ENCODE assay signal across 10 cellular contexts in genomic region chr21:38306407-38306806, GRCh38. TPM values are rescaled to one million over a fixed set of nuclear protein-coding genes. Genes with fewer than 3 reads are reported as not detected.
A peak's percentile ranks its signal among the peaks of the same experiment; 100 is the strongest.
DNase-seq lines count a peak whose midpoint lies in the region; TF ChIP-seq lines count a peak whose summit lies in the region.
"Had no signal": no experiment of that assay in that cellular context is flagged by ENCODE, and none has a peak within 500 bp of the region (broad histone marks: within the 10 kb centered on the region; RNA-seq: fewer than 3 reads in every experiment).

No MANE protein-coding gene starts in this region.

- H3K27me3 ChIP-seq in thyroid gland (no peaks in the 10 kb centered on the region), neuronal stem cell (ENCODE audit: control insufficient read depth in 3 of 3, insufficient read depth in 3 of 3, low read depth in 1 of 3, low read length in 3 of 3) (no peaks in the 10 kb centered on the region)
- H3K27me3 ChIP-seq: right atrium auricular region had no signal

- TF ChIP-seq CTCF in thyroid gland (IDR thresholded peaks at IDR 0.05), result no peak

- no peak overlapping the region for H2BK12ac ChIP-seq in neuronal stem cell (ENCODE audit: low read length)

- no peak overlapping the region for H3K4me2 ChIP-seq in neuronal stem cell (ENCODE audit: insufficient read depth, low read length, poor library complexity, severe bottlenecking)

- no peaks in the 10 kb centered on the region for H3K9me3 Mint-ChIP-seq in activated naive CD4-positive, alpha-beta T cell treated with anti-CD3 and anti-CD28 coated beads, Interleukin-2, amount 10 ng/mL, durations not matched to agents 7 days and 5 days
- no peaks in the 10 kb centered on the region for H3K9me3 Mint-ChIP-seq in T-helper 2 cell treated with Interferon-gamma antibody and Interleukin-4, amounts not matched to agents 5 μg/mL and 100 μg/mL, for 36 hours

- no peak for DNase-seq in activated naive CD4-positive, alpha-beta T cell treated with anti-CD3 and anti-CD28 coated beads, Interleukin-2, amount 10 ng/mL, durations not matched to agents 7 days and 5 days
- no peak for DNase-seq in activated naive CD4-positive, alpha-beta T cell treated with Interleukin-2 at 50 U/mL for 16 hours
- no peak for DNase-seq in T-helper 2 cell treated with Interferon-gamma antibody and Interleukin-4, amounts not matched to agents 5 μg/mL and 100 μg/mL, for 36 hours (ENCODE audit: low spot score)
- DNase-seq in glomerular endothelial cell (ENCODE audit: extremely low read depth, low read depth, low spot score) (peak; percentile 88), thyroid gland (no peak), neuronal stem cell (ENCODE audit: low spot score) (no peak), germinal center (ENCODE audit: low spot score) (no peak), OCI-M1 (lab: John Stamatoyannopoulos, UW) (no peak)
- DNase-seq: left ventricle myocardium superior had no signal

- peaks cover 21 to 50% of the 10 kb centered on the region in 2 donors for H3K4me1 ChIP-seq in thyroid gland
- H3K4me1 ChIP-seq in neuronal stem cell (ENCODE audit: control insufficient read depth in 2 of 2, insufficient read depth in 1 of 2, low read depth in 1 of 2, low read length in 2 of 2), result peaks cover 3 to 7% of the 10 kb centered on the region in 2 donors

- H3K27ac Mint-ChIP-seq in activated naive CD4-positive, alpha-beta T cell treated with anti-CD3 and anti-CD28 coated beads, Interleukin-2, amount 10 ng/mL, durations not matched to agents 7 days and 5 days, result peak overlapping the region; percentile 49
- peak overlapping the region; percentile 17 for H3K27ac Mint-ChIP-seq in T-helper 2 cell treated with Interferon-gamma antibody and Interleukin-4, amounts not matched to agents 5 μg/mL and 100 μg/mL, for 36 hours

- no peak overlapping the region for H2AFZ ChIP-seq in neuronal stem cell (ENCODE audit: low read length)

- H3K79me1 ChIP-seq in neuronal stem cell (ENCODE audit: low read depth, low read length), result no peaks in the 10 kb centered on the region

- no peak overlapping the region for H3K9ac ChIP-seq in neuronal stem cell (ENCODE audit: low read depth, low read length, poor library complexity)

- H3K18ac ChIP-seq in neuronal stem cell (ENCODE audit: low read length), result no peak overlapping the region

- no peaks in the 10 kb centered on the region for H3K27me3 Mint-ChIP-seq in activated naive CD4-positive, alpha-beta T cell treated with anti-CD3 and anti-CD28 coated beads, Interleukin-2, amount 10 ng/mL, durations not matched to agents 7 days and 5 days
- peaks cover 7% of the 10 kb centered on the region for H3K27me3 Mint-ChIP-seq in T-helper 2 cell treated with Interferon-gamma antibody and Interleukin-4, amounts not matched to agents 5 μg/mL and 100 μg/mL, for 36 hours (ENCODE audit: low read depth)

- H3K14ac ChIP-seq in neuronal stem cell (ENCODE audit: low read length), result no peak overlapping the region

- 58 to 59% methylated on average over 6 of the region's 6 CpGs for WGBS in thyroid gland, 2 donors
- no CpG with 5 or more reads among the region's 6 CpGs for WGBS in neuronal stem cell (ENCODE audit: extremely low coverage in 2 of 2, insufficient read length in 2 of 2, insufficient replicate concordance in 1 of 2), 2 donors

- H4K91ac ChIP-seq in neuronal stem cell (ENCODE audit: low read depth, low read length, poor library complexity), result no peak overlapping the region

- no peak for TF ChIP-seq POLR2A in thyroid gland (IDR thresholded peaks at IDR 0.05)

- H3K36me3 ChIP-seq in thyroid gland (no peaks in the 10 kb centered on the region), neuronal stem cell (replicated peaks in 1 of 2; ENCODE audit: control insufficient read depth in 2 of 2, insufficient read depth in 2 of 2, low read length in 2 of 2) (no peaks in the 10 kb centered on the region)
- H3K36me3 ChIP-seq: right atrium auricular region had no signal

- H3K36me3 Mint-ChIP-seq in activated naive CD4-positive, alpha-beta T cell treated with anti-CD3 and anti-CD28 coated beads, Interleukin-2, amount 10 ng/mL, durations not matched to agents 7 days and 5 days, result peaks cover 2% of the 10 kb centered on the region
- H3K36me3 Mint-ChIP-seq in T-helper 2 cell treated with Interferon-gamma antibody and Interleukin-4, amounts not matched to agents 5 μg/mL and 100 μg/mL, for 36 hours (ENCODE audit: low read depth), result no peaks in the 10 kb centered on the region

- H4K8ac ChIP-seq in neuronal stem cell (ENCODE audit: low read depth, low read length), result no peak overlapping the region

- H3K4ac ChIP-seq in neuronal stem cell (ENCODE audit: low read length), result no peak overlapping the region

- H3K9me3 ChIP-seq in thyroid gland (no peaks in the 10 kb centered on the region), neuronal stem cell (replicated peaks in 1 of 2; ENCODE audit: control insufficient read depth in 2 of 2, insufficient read depth in 1 of 2, low read depth in 1 of 2, low read length in 2 of 2) (peaks cover 0 to 2% of the 10 kb centered on the region in 2 donors)
- H3K9me3 ChIP-seq: right atrium auricular region had no signal

- CTCF ChIA-PET in activated naive CD4-positive, alpha-beta T cell treated with anti-CD3 and anti-CD28 coated beads, Interleukin-2, amount 10 ng/mL, durations not matched to agents 7 days and 5 days (lab: Charles Lee), result interaction anchor here (0.6 to 1.7 kb wide), 4 partner anchors 20 to 64 kb away, joined by 3 read pairs; no protein-coding TSS in a partner anchor

- H3K4me3 Mint-ChIP-seq in activated naive CD4-positive, alpha-beta T cell treated with anti-CD3 and anti-CD28 coated beads, Interleukin-2, amount 10 ng/mL, durations not matched to agents 7 days and 5 days, result no peak overlapping the region
- H3K4me3 Mint-ChIP-seq in T-helper 2 cell treated with Interferon-gamma antibody and Interleukin-4, amounts not matched to agents 5 μg/mL and 100 μg/mL, for 36 hours, result peak overlapping the region; percentile 8

- intact Hi-C loops in thyroid gland (cut with DNase I), result no loop called here

- H3K4me3 ChIP-seq in thyroid gland (replicated peaks in 1 of 3) (no peak overlapping the region), neuronal stem cell (ENCODE audit: low read length in 2 of 2) (no peak overlapping the region)
- H3K4me3 ChIP-seq: right atrium auricular region had no signal

- H2BK120ac ChIP-seq in neuronal stem cell (ENCODE audit: low read depth, low read length), result no peak overlapping the region

- peaks cover 23% of the 10 kb centered on the region for H3K4me1 Mint-ChIP-seq in activated naive CD4-positive, alpha-beta T cell treated with anti-CD3 and anti-CD28 coated beads, Interleukin-2, amount 10 ng/mL, durations not matched to agents 7 days and 5 days
- H3K4me1 Mint-ChIP-seq in T-helper 2 cell treated with Interferon-gamma antibody and Interleukin-4, amounts not matched to agents 5 μg/mL and 100 μg/mL, for 36 hours (ENCODE audit: low read depth), result peaks cover 6% of the 10 kb centered on the region

- H2BK15ac ChIP-seq in neuronal stem cell (ENCODE audit: low read length), result no peak overlapping the region

- H3K27ac ChIP-seq in thyroid gland, result peak overlapping the region in 2 of 3 donors; percentile 60 to 79
- H3K27ac ChIP-seq in neuronal stem cell (replicated peaks; ENCODE audit: low read length), result no peak overlapping the region

- no peak overlapping the region for H2AK5ac ChIP-seq in neuronal stem cell (ENCODE audit: low read depth, low read length)

- H2BK5ac ChIP-seq in neuronal stem cell (ENCODE audit: low read length), result no peak overlapping the region

- H3K23ac ChIP-seq in neuronal stem cell (ENCODE audit: low read depth, low read length, poor library complexity), result no peak overlapping the region

RNA-seq across cellular contexts. Expression of gene KCNJ15, which starts 49.6 kb away (rescaled TPM):
- total RNA-seq in glomerular endothelial cell (3.0 and 16.7 TPM in 2 replicates), thyroid gland (10 to 100 TPM; 29.2 to 71.2 (median 59.5) TPM)
- 0.07 TPM for polyA plus RNA-seq in neuronal stem cell (2013, experiment 1 of 2)
- not detected for polyA plus RNA-seq in neuronal stem cell (2013, experiment 2 of 2)
